In genomic region chr6:18405477-18406293, GRCh38 we compare ENCODE assay signal across 1 cellular context.
TF ChIP-seq lines count a peak whose summit lies in the region.

No MANE protein-coding gene starts in this region.

TF ChIP-seq in endothelial cell of umbilical vein, 7 proteins besides CTCF, POLR2A, EP300 and RAD21 (continued from another document):
- peak; percentile 95 for TF ChIP-seq FOS (IDR thresholded peaks at IDR 0.05; ENCODE audit: borderline replicate concordance, insufficient read depth, low read length)
- TF ChIP-seq JUN (IDR thresholded peaks at IDR 0.05; ENCODE audit: borderline replicate concordance, insufficient read depth, insufficient read length, low read depth), result peak; percentile 93
- TF ChIP-seq MYC (IDR thresholded peaks at IDR 0.05; ENCODE audit: low read depth, low read length), result no peak
- peak; percentile 83 for TF ChIP-seq POLR2AphosphoS5 (IDR thresholded peaks at IDR 0.05; ENCODE audit: insufficient read depth, low read depth, low read length)
- no peak for TF ChIP-seq EZH2 (IDR thresholded peaks at IDR 0.05; ENCODE audit: borderline replicate concordance, low read depth, low read length, severe bottlenecking)
- TF ChIP-seq GATA2 (IDR thresholded peaks at IDR 0.05; ENCODE audit: insufficient read depth, insufficient read length, low read depth, low read length), result peak; percentile 63
